Comparison of ENCODE assay signal across 2 cellular contexts in the genomic region with DNA sequence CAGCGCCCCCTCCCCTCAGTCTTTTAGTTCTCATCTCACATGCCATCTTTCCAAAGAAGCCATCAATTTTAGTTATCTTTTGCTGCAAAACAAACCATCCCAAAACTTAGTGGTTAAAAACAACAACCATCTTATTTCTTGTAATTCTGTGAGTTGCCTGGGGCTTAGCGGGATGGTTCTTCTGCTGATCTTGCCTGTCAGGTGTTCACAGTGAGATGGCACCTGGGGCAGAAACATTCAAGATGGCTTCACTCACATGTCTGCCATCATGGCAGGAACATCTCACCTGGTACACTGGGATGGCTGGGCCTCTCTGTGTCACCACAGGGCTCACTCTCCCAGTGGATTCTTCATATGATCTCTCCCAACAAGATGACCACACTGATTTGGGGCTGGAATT.
TF ChIP-seq lines count a peak whose summit lies in the region.

No MANE protein-coding gene starts in this region.

TF ChIP-seq in GM23338, 12 proteins besides CTCF, POLR2A, EP300 and RAD21:
- TF ChIP-seq JUNB (IDR thresholded peaks at IDR 0.05; ENCODE audit: unreplicated experiment) (no peak), EZH2phosphoT487 (IDR thresholded peaks at IDR 0.05; ENCODE audit: unreplicated experiment) (no peak), ZNF331 (CRISPR knock-in tag; IDR thresholded peaks at IDR 0.05; ENCODE audit: low read depth) (peak; percentile 77), ZNF114 (CRISPR knock-in tag; IDR thresholded peaks at IDR 0.05) (no peak)
- TF ChIP-seq, protein P1, sequence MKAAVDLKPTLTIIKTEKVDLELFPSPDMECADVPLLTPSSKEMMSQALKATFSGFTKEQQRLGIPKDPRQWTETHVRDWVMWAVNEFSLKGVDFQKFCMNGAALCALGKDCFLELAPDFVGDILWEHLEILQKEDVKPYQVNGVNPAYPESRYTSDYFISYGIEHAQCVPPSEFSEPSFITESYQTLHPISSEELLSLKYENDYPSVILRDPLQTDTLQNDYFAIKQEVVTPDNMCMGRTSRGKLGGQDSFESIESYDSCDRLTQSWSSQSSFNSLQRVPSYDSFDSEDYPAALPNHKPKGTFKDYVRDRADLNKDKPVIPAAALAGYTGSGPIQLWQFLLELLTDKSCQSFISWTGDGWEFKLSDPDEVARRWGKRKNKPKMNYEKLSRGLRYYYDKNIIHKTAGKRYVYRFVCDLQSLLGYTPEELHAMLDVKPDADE (IDR thresholded peaks at IDR 0.05), result no peak
- TF ChIP-seq, protein P2, sequence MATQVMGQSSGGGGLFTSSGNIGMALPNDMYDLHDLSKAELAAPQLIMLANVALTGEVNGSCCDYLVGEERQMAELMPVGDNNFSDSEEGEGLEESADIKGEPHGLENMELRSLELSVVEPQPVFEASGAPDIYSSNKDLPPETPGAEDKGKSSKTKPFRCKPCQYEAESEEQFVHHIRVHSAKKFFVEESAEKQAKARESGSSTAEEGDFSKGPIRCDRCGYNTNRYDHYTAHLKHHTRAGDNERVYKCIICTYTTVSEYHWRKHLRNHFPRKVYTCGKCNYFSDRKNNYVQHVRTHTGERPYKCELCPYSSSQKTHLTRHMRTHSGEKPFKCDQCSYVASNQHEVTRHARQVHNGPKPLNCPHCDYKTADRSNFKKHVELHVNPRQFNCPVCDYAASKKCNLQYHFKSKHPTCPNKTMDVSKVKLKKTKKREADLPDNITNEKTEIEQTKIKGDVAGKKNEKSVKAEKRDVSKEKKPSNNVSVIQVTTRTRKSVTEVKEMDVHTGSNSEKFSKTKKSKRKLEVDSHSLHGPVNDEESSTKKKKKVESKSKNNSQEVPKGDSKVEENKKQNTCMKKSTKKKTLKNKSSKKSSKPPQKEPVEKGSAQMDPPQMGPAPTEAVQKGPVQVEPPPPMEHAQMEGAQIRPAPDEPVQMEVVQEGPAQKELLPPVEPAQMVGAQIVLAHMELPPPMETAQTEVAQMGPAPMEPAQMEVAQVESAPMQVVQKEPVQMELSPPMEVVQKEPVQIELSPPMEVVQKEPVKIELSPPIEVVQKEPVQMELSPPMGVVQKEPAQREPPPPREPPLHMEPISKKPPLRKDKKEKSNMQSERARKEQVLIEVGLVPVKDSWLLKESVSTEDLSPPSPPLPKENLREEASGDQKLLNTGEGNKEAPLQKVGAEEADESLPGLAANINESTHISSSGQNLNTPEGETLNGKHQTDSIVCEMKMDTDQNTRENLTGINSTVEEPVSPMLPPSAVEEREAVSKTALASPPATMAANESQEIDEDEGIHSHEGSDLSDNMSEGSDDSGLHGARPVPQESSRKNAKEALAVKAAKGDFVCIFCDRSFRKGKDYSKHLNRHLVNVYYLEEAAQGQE (IDR thresholded peaks at IDR 0.05; ENCODE audit: unreplicated experiment), result no peak

TF ChIP-seq in HepG2, 621 proteins besides CTCF, POLR2A, EP300 and RAD21:
- TF ChIP-seq ZNF331 (CRISPR knock-in tag; IDR thresholded peaks at IDR 0.05) (peak; percentile 98), ZNF225 (CRISPR knock-in tag; IDR thresholded peaks at IDR 0.05) (no peak), ZBTB38 (CRISPR knock-in tag; IDR thresholded peaks at IDR 0.05) (no peak), CENPX (CRISPR knock-in tag; IDR thresholded peaks at IDR 0.05) (no peak)
- TF ChIP-seq, protein P3, sequence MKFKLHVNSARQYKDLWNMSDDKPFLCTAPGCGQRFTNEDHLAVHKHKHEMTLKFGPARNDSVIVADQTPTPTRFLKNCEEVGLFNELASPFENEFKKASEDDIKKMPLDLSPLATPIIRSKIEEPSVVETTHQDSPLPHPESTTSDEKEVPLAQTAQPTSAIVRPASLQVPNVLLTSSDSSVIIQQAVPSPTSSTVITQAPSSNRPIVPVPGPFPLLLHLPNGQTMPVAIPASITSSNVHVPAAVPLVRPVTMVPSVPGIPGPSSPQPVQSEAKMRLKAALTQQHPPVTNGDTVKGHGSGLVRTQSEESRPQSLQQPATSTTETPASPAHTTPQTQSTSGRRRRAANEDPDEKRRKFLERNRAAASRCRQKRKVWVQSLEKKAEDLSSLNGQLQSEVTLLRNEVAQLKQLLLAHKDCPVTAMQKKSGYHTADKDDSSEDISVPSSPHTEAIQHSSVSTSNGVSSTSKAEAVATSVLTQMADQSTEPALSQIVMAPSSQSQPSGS (CRISPR knock-in tag; IDR thresholded peaks at IDR 0.05), result no peak
